In the genomic region with DNA sequence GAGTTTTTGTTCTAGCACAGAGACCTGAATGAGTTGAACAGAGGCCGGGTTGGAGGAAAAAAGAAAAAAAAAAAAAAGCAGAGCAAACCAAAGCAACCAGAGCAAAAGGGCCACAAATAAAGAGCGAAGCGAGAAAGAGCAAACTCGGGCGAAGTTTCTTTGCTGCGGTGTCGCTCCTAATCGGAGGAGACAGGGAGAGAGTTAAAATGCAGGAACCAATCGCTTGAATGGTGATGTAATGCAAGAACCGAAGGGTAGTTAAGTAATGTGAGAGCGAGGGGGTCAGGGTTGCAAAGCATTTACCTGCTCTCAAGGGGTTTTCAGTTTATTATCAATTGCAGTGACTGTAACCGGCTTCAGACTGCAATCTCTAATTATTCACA, we compare ENCODE assay signal across 8 cellular contexts.
DNase-seq lines count a peak whose midpoint lies in the region; FAIRE-seq and TF ChIP-seq lines count a peak whose summit lies in the region.

No MANE protein-coding gene starts in this region.

- POLR2A ChIA-PET in MCF 10A (lab: Yijun Ruan, JAX), result interaction anchor here (0.6 to 1.6 kb wide), 9 partner anchors 12 to 422 kb away, joined by 3 to 11 read pairs (median 4); no protein-coding TSS in a partner anchor

- peaks cover 9% of the 10 kb centered on the region for H3K4me1 Mint-ChIP-seq in MCF 10A (ENCODE audit: insufficient read depth, unreplicated experiment)
- peaks cover 4% of the 10 kb centered on the region for H3K4me1 Mint-ChIP-seq in activated T-cell treated with anti-CD3 and anti-CD28 coated beads, Interleukin-2, amount 50 U/mL, for 24 hours (ENCODE audit: low read depth)
- H3K4me1 Mint-ChIP-seq in chondrocyte (ENCODE audit: low read depth), result no peaks in the 10 kb centered on the region

- H3K9me3 Mint-ChIP-seq in MCF 10A (ENCODE audit: unreplicated experiment) (no peaks in the 10 kb centered on the region), chondrocyte (ENCODE audit: low read depth) (no peaks in the 10 kb centered on the region)
- H3K9me3 Mint-ChIP-seq in activated T-cell treated with anti-CD3 and anti-CD28 coated beads, Interleukin-2, amount 50 U/mL, for 24 hours, result no peaks in the 10 kb centered on the region

- H3K4me3 Mint-ChIP-seq in MCF 10A (ENCODE audit: unreplicated experiment) (no peak overlapping the region), chondrocyte (ENCODE audit: unreplicated experiment) (no peak overlapping the region)
- no peak overlapping the region for H3K4me3 Mint-ChIP-seq in activated T-cell treated with anti-CD3 and anti-CD28 coated beads, Interleukin-2, amount 50 U/mL, for 24 hours

- TSS peak; percentile 73 for BruUV-seq in MCF 10A (replicated peaks; lab: Mats Ljungman, UMichigan)

- dilution Hi-C loops in keratinocyte (cut with MboI; ENCODE audit: extremely low pct_ligation_motif_present, low sequenced_read_pairs), result no loop called here

- H3K27me3 ChIP-seq in keratinocyte (ENCODE audit: control insufficient read depth, extremely low read depth, insufficient read depth, low read length) (no peaks in the 10 kb centered on the region), testis (no peaks in the 10 kb centered on the region)

- H3K27ac ChIP-seq in keratinocyte (ENCODE audit: control insufficient read depth, insufficient read depth, low read length) (peak overlapping the region; percentile 95), testis (peak overlapping the region in 1 of 2 donors; percentile 54)

- H3K4me1 ChIP-seq in keratinocyte (ENCODE audit: control insufficient read depth, extremely low read depth, insufficient read depth, low read length) (peaks cover 23% of the 10 kb centered on the region), testis (peaks cover 4% of the 10 kb centered on the region)

- peak overlapping the region; percentile 34 for H2AFZ ChIP-seq in keratinocyte (ENCODE audit: control insufficient read depth, low read length)

- no peaks in the 10 kb centered on the region for H4K20me1 ChIP-seq in keratinocyte (ENCODE audit: control insufficient read depth, extremely low read depth, insufficient read depth, low read length)

- H3K27me3 Mint-ChIP-seq in MCF 10A (ENCODE audit: insufficient read depth, unreplicated experiment) (no peaks in the 10 kb centered on the region), chondrocyte (ENCODE audit: low read depth) (peaks cover 3% of the 10 kb centered on the region)
- H3K27me3 Mint-ChIP-seq in activated T-cell treated with anti-CD3 and anti-CD28 coated beads, Interleukin-2, amount 50 U/mL, for 24 hours, result peaks cover 21% of the 10 kb centered on the region

- peak overlapping the region; percentile 40 to 94 (median 90) for H3K4me3 ChIP-seq in keratinocyte (ENCODE audit: control insufficient read depth in 2 of 3, extremely low read depth in 1 of 3, insufficient read depth in 2 of 3, low read depth in 1 of 3, low read length in 3 of 3)
- H3K4me3 ChIP-seq in testis, result peak overlapping the region; percentile 4 to 40

- H3K79me2 ChIP-seq in keratinocyte (ENCODE audit: control insufficient read depth, insufficient read depth, low read length), result peaks cover 6% of the 10 kb centered on the region

- H3K9ac ChIP-seq in keratinocyte (ENCODE audit: control insufficient read depth, extremely low read depth, insufficient read depth, low read length), result peak overlapping the region; percentile 91

- H3K4me2 ChIP-seq in keratinocyte (ENCODE audit: control insufficient read depth, extremely low read depth, insufficient read depth, low read depth, low read length), result peak overlapping the region; percentile 90

- FAIRE-seq in keratinocyte (lab: Jason Lieb, UNC), result no peak

- H3K9me1 ChIP-seq in keratinocyte (ENCODE audit: control insufficient read depth, extremely low read depth, insufficient read depth, low read length), result no peaks in the 10 kb centered on the region

- TF ChIP-seq POLR2A in testis (IDR thresholded peaks at IDR 0.05), result no peak

- DNase-seq in NCI-H1694 treated with DMSO at 0.1 percent for 48 hours (lab: John Stamatoyannopoulos, UW), result peak; percentile 21
- DNase-seq in NCI-H1694 (lab: John Stamatoyannopoulos, UW), result no peak
- DNase-seq in MCF 10A (ENCODE audit: unreplicated experiment), result peak; percentile 69
- DNase-seq in keratinocyte (ENCODE audit: low read depth, low spot score), result no peak
- no peak for DNase-seq in testis
- no peak for DNase-seq in activated CD8-positive, alpha-beta memory T cell treated with anti-CD3 and anti-CD28 coated beads, Interleukin-2, amount 50 U/mL, for 4 hours
- DNase-seq in activated T-cell treated with anti-CD3 and anti-CD28 coated beads, Interleukin-2, amount 50 U/mL, for 24 hours, result no peak
- no peak for DNase-seq in chondrocyte (ENCODE audit: low spot score)

- H3K36me3 ChIP-seq in keratinocyte (ENCODE audit: control insufficient read depth in 2 of 2, extremely low read depth in 1 of 2, insufficient read depth in 2 of 2, low read length in 2 of 2) (peaks cover 0 to 3% of the 10 kb centered on the region in 2 experiments), testis (ENCODE audit: low read depth, missing control alignments) (no peaks in the 10 kb centered on the region)

- peaks cover 2% of the 10 kb centered on the region for H3K36me3 Mint-ChIP-seq in MCF 10A (ENCODE audit: insufficient read depth, unreplicated experiment)
- H3K36me3 Mint-ChIP-seq in activated T-cell treated with anti-CD3 and anti-CD28 coated beads, Interleukin-2, amount 50 U/mL, for 24 hours (ENCODE audit: low read depth), result no peaks in the 10 kb centered on the region
- H3K36me3 Mint-ChIP-seq in chondrocyte (ENCODE audit: low read depth), result no peaks in the 10 kb centered on the region

- intact Hi-C loops in MCF 10A (cut with micrococcal nuclease) (loop anchor here (5.0 kb wide), 5 partner anchors 59 to 299 kb away; no protein-coding TSS in a partner anchor), testis (cut with DNase I; ENCODE audit: low total_unique reads) (no loop called here)

- no peaks in the 10 kb centered on the region for H3K9me3 ChIP-seq in keratinocyte (ENCODE audit: control insufficient read depth, low read depth, low read length)
- no peaks in the 10 kb centered on the region for H3K9me3 ChIP-seq in testis

- CTCF ChIA-PET in MCF 10A (lab: Yijun Ruan, JAX), result interaction anchor here (1.2 kb wide), 1 partner anchor 62 kb away, joined by 3 read pairs; no protein-coding TSS in a partner anchor

- 25 to 29% methylated on average over 12 of the region's 12 CpGs for WGBS in testis, 2 donors

- H3K27ac Mint-ChIP-seq in MCF 10A (ENCODE audit: low read depth, unreplicated experiment) (no peak overlapping the region), chondrocyte (ENCODE audit: unreplicated experiment) (no peak overlapping the region)
- no peak overlapping the region for H3K27ac Mint-ChIP-seq in activated T-cell treated with anti-CD3 and anti-CD28 coated beads, Interleukin-2, amount 50 U/mL, for 24 hours

- TF ChIP-seq CTCF in MCF 10A (IDR thresholded peaks at IDR 0.05; ENCODE audit: unreplicated experiment) (no peak), keratinocyte (optimal IDR thresholded peaks at IDR 0.05 in 1 of 3, IDR thresholded peaks at IDR 0.05 in 1 of 3, conservative IDR thresholded peaks at IDR 0.05 in 1 of 3; ENCODE audit: extremely low read depth in 1 of 3, insufficient read depth in 2 of 3, low read length in 3 of 3) (no peak), testis (IDR thresholded peaks at IDR 0.05) (no peak), chondrocyte (IDR thresholded peaks at IDR 0.05) (no peak)

Comparison
In these comparisons a context has a peak if more than half of its experiments do, and no peak if none do; other contexts are left out.
1. DNase-seq: peak in NCI-H1694 treated with DMSO at 0.1 percent for 48 hours (single experiment) and MCF 10A (single experiment); none in NCI-H1694 (single experiment), keratinocyte (single experiment), testis (single experiment), activated CD8-positive, alpha-beta memory T cell treated with anti-CD3 and anti-CD28 coated beads, Interleukin-2, amount 50 U/mL, for 4 hours (single experiment), activated T-cell treated with anti-CD3 and anti-CD28 coated beads, Interleukin-2, amount 50 U/mL, for 24 hours (single experiment) and chondrocyte (single experiment).